In genomic region chr9:84271004-84271886, GRCh38 we compare ENCODE assay signal across 9 cellular contexts.
A peak's percentile ranks its signal among the peaks of the same experiment; 100 is the strongest.
DNase-seq lines count a peak whose midpoint lies in the region; ATAC-seq and TF ChIP-seq lines count a peak whose summit lies in the region.
"Had no signal": no experiment of that assay in that cellular context is flagged by ENCODE, and none has a peak within 500 bp of the region (broad histone marks: within the 10 kb centered on the region; RNA-seq: fewer than 3 reads in every experiment).

No MANE protein-coding gene starts in this region.

- POLR2A ChIA-PET in AG04449 (lab: Yijun Ruan, JAX), result no interaction called here

- H3K27me3 ChIP-seq in cardiac muscle cell (no peaks in the 10 kb centered on the region), osteoblast (ENCODE audit: insufficient read depth, low read length) (peaks cover 19% of the 10 kb centered on the region)

- H3K27ac ChIP-seq in cardiac muscle cell (no peak overlapping the region), osteoblast (ENCODE audit: low read depth, low read length) (no peak overlapping the region)

- no peaks in the 10 kb centered on the region for H3K9me3 ChIP-seq in cardiac muscle cell (ENCODE audit: low read depth)
- H3K9me3 ChIP-seq in osteoblast (ENCODE audit: low read depth, low read length), result no peaks in the 10 kb centered on the region

- H3K4me3 ChIP-seq in AG04449 (ENCODE audit: low read depth, low read length) (peak overlapping the region; percentile 34), cardiac muscle cell (no peak overlapping the region), osteoblast (ENCODE audit: insufficient read depth, low read length) (peak overlapping the region; percentile 62)

- peak overlapping the region; percentile 65 for H2AFZ ChIP-seq in osteoblast (ENCODE audit: low read length)

- DNase-seq in AG04449 (ENCODE audit: low read depth, low spot score) (peak; percentile 9), cardiac muscle cell (ENCODE audit: low read depth in 1 of 2, low spot score in 1 of 2) (peak; percentile 39 to 82), osteoblast (ENCODE audit: insufficient read length, low spot score, missing footprints) (no peak), RKO (ENCODE audit: low spot score) (no peak), cerebellar nuclear complex (lab: John Stamatoyannopoulos, UW) (no peak)
- peak; percentile 45 for DNase-seq in activated T-helper 2 cell treated with anti-CD3 and anti-CD28 coated beads, Interferon-gamma antibody, Interleukin-2, Interleukin-4, amounts not matched to agents 10 μg/mL and 5 μg/mL and 100 μg/mL, durations not matched to agents 14 hours and 24 hours and 36 hours (ENCODE audit: low spot score)

- no peaks in the 10 kb centered on the region for H4K20me1 ChIP-seq in osteoblast (ENCODE audit: insufficient read depth, low read length)

- H3K27me3 Mint-ChIP-seq in activated T-helper 2 cell treated with anti-CD3 and anti-CD28 coated beads, Interferon-gamma antibody, Interleukin-2, Interleukin-4, amounts not matched to agents 10 μg/mL and 5 μg/mL and 100 μg/mL, durations not matched to agents 14 hours and 24 hours and 36 hours (ENCODE audit: low read depth), result peaks cover 4% of the 10 kb centered on the region

- intact Hi-C loops in activated T-helper 2 cell treated with anti-CD3 and anti-CD28 coated beads, Interferon-gamma antibody, Interleukin-2, Interleukin-4, amounts not matched to agents 10 μg/mL and 5 μg/mL and 100 μg/mL, durations not matched to agents 14 hours and 24 hours and 36 hours (cut with micrococcal nuclease), result loop anchor here (2.0 kb wide), 2 partner anchors 22 to 44 kb away; no protein-coding TSS in a partner anchor

- H3K36me3 ChIP-seq in cardiac muscle cell, result no peaks in the 10 kb centered on the region
- no peaks in the 10 kb centered on the region for H3K36me3 ChIP-seq in osteoblast (ENCODE audit: insufficient read depth, low read length)

- H3K4me1 Mint-ChIP-seq in activated T-helper 2 cell treated with anti-CD3 and anti-CD28 coated beads, Interferon-gamma antibody, Interleukin-2, Interleukin-4, amounts not matched to agents 10 μg/mL and 5 μg/mL and 100 μg/mL, durations not matched to agents 14 hours and 24 hours and 36 hours (ENCODE audit: low read depth), result peaks cover 25% of the 10 kb centered on the region

- no peaks in the 10 kb centered on the region for H3K9me3 Mint-ChIP-seq in activated T-helper 2 cell treated with anti-CD3 and anti-CD28 coated beads, Interferon-gamma antibody, Interleukin-2, Interleukin-4, amounts not matched to agents 10 μg/mL and 5 μg/mL and 100 μg/mL, durations not matched to agents 14 hours and 24 hours and 36 hours
- H3K9me3 Mint-ChIP-seq: central memory CD8-positive, alpha-beta T cell had no signal

- H3K36me3 Mint-ChIP-seq in activated T-helper 2 cell treated with anti-CD3 and anti-CD28 coated beads, Interferon-gamma antibody, Interleukin-2, Interleukin-4, amounts not matched to agents 10 μg/mL and 5 μg/mL and 100 μg/mL, durations not matched to agents 14 hours and 24 hours and 36 hours (ENCODE audit: low read depth), result no peaks in the 10 kb centered on the region

- peak overlapping the region; percentile 66 for H3K27ac Mint-ChIP-seq in activated T-helper 2 cell treated with anti-CD3 and anti-CD28 coated beads, Interferon-gamma antibody, Interleukin-2, Interleukin-4, amounts not matched to agents 10 μg/mL and 5 μg/mL and 100 μg/mL, durations not matched to agents 14 hours and 24 hours and 36 hours

- TF ChIP-seq CTCF in AG04449 (IDR thresholded peaks at IDR 0.05; ENCODE audit: insufficient read depth, low read length, missing control alignments) (no peak), cardiac muscle cell (IDR thresholded peaks at IDR 0.05; ENCODE audit: low read depth, low read length) (no peak), osteoblast (IDR thresholded peaks at IDR 0.05; ENCODE audit: extremely low read depth, low read depth, low read length) (no peak)

- CTCF ChIA-PET in AG04449 (lab: Yijun Ruan, JAX), result interaction anchor here (1.1 to 2.2 kb wide), 4 partner anchors 10 to 45 kb away, joined by 4 to 13 read pairs (median 6); no protein-coding TSS in a partner anchor

- H3K79me2 ChIP-seq in osteoblast (ENCODE audit: insufficient read depth, low read length), result no peaks in the 10 kb centered on the region

- H3K4me1 ChIP-seq in cardiac muscle cell (ENCODE audit: low read depth) (peaks cover 14% of the 10 kb centered on the region), osteoblast (ENCODE audit: insufficient read depth, low read length) (no peaks in the 10 kb centered on the region)

- peak; percentile 88 for ATAC-seq in GM19023 (IDR thresholded peaks at IDR 0.05; ENCODE audit: unreplicated experiment)
- ATAC-seq in HG03378 (IDR thresholded peaks at IDR 0.05; ENCODE audit: unreplicated experiment), result peak; percentile 86

- H3K4me3 Mint-ChIP-seq in activated T-helper 2 cell treated with anti-CD3 and anti-CD28 coated beads, Interferon-gamma antibody, Interleukin-2, Interleukin-4, amounts not matched to agents 10 μg/mL and 5 μg/mL and 100 μg/mL, durations not matched to agents 14 hours and 24 hours and 36 hours (ENCODE audit: low read depth), result peak overlapping the region; percentile 80
- H3K4me3 Mint-ChIP-seq: central memory CD8-positive, alpha-beta T cell had no signal

- H3K4me2 ChIP-seq in osteoblast (ENCODE audit: insufficient read depth, low read length), result peak overlapping the region; percentile 75

Comparison
In these comparisons a context has a peak if more than half of its experiments do, and no peak if none do; other contexts are left out.
1. DNase-seq: peak in AG04449 (single experiment), activated T-helper 2 cell treated with anti-CD3 and anti-CD28 coated beads, Interferon-gamma antibody, Interleukin-2, Interleukin-4, amounts not matched to agents 10 μg/mL and 5 μg/mL and 100 μg/mL, durations not matched to agents 14 hours and 24 hours and 36 hours (single experiment) and cardiac muscle cell (2 of 2); none in osteoblast (single experiment), RKO (single experiment) and cerebellar nuclear complex (0 of 2).